ENCODE assay signal across 26 cellular contexts in genomic region chr2:151518802-151519201, GRCh38.
DNase-seq lines count a peak whose midpoint lies in the region; ATAC-seq and TF ChIP-seq lines count a peak whose summit lies in the region.
"Had no signal": no experiment of that assay in that cellular context is flagged by ENCODE, and none has a peak within 500 bp of the region (broad histone marks: within the 10 kb centered on the region; RNA-seq: fewer than 3 reads in every experiment).

No MANE protein-coding gene starts in this region.

- no peak overlapping the region for H3K4me3 Mint-ChIP-seq in MCF 10A (ENCODE audit: unreplicated experiment)
- no peak overlapping the region for H3K4me3 Mint-ChIP-seq in activated CD4-positive, alpha-beta memory T cell treated with anti-CD3 and anti-CD28 coated beads for 36 hours
- no peak overlapping the region for H3K4me3 Mint-ChIP-seq in naive thymus-derived CD8-positive, alpha-beta T cell
- H3K4me3 Mint-ChIP-seq: activated T-cell treated with anti-CD3 and anti-CD28 coated beads, Interleukin-2, amount 50 U/mL, for 24 hours; CD4-positive, alpha-beta memory T cell had no signal

- TF ChIP-seq CTCF in MCF 10A (IDR thresholded peaks at IDR 0.05; ENCODE audit: unreplicated experiment) (no peak), mammary epithelial cell (conservative IDR thresholded peaks at IDR 0.05 in 1 of 2, IDR thresholded peaks at IDR 0.05 in 1 of 2; ENCODE audit: extremely low read depth in 1 of 2, insufficient read depth in 1 of 2, low read depth in 1 of 2, low read length in 2 of 2) (no peak), astrocyte of the spinal cord (IDR thresholded peaks at IDR 0.05; ENCODE audit: low read depth, low read length) (no peak), fibroblast of pulmonary artery (IDR thresholded peaks at IDR 0.05; ENCODE audit: low read length, missing control alignments) (no peak), spleen (IDR thresholded peaks at IDR 0.05 in 8 of 11, conservative IDR thresholded peaks at IDR 0.05 in 3 of 11) (no peak)

- in situ Hi-C loops in mammary epithelial cell (cut with MboI; ENCODE audit: low sequenced_read_pairs in 2 of 2) (no loop called here), astrocyte of the spinal cord (cut with HindIII; ENCODE audit: low sequenced_read_pairs) (no loop called here)

- H3K4me1 Mint-ChIP-seq in MCF 10A (ENCODE audit: insufficient read depth, unreplicated experiment): peaks cover 9% of the 10 kb centered on the region
- H3K4me1 Mint-ChIP-seq in activated CD4-positive, alpha-beta memory T cell treated with anti-CD3 and anti-CD28 coated beads for 36 hours (ENCODE audit: low read depth): no peaks in the 10 kb centered on the region
- peaks cover 0 to 1% (median 0%) of the 10 kb centered on the region in 4 donors for H3K4me1 Mint-ChIP-seq in naive thymus-derived CD8-positive, alpha-beta T cell
- H3K4me1 Mint-ChIP-seq: CD4-positive, alpha-beta memory T cell had no signal

- no peak overlapping the region for H3K9ac ChIP-seq in mammary epithelial cell (ENCODE audit: insufficient read depth, low read length)
- H3K9ac ChIP-seq: KMS-11 had no signal

- no peaks in the 10 kb centered on the region for H3K27me3 ChIP-seq in mammary epithelial cell (ENCODE audit: insufficient read depth, low read length)
- no peaks in the 10 kb centered on the region for H3K27me3 ChIP-seq in spleen (replicated peaks in 1 of 7)
- H3K27me3 ChIP-seq: cardiac muscle cell, dorsolateral prefrontal cortex, sigmoid colon, SJSA1, stomach, transverse colon had no signal

- 79% methylated on average over 3 of the region's 3 CpGs for WGBS in mammary epithelial cell (ENCODE audit: low coverage, missing lambda C conversion rate)
- WGBS in spleen, 5 donors: 89 to 92% (median 91%) methylated on average over 3 of the region's 3 CpGs

- H3K4me1 ChIP-seq in mammary epithelial cell (ENCODE audit: insufficient read depth, low read length) (no peaks in the 10 kb centered on the region), spleen (no peaks in the 10 kb centered on the region)
- H3K4me1 ChIP-seq: sigmoid colon, SJSA1, stomach, transverse colon had no signal

- no peak overlapping the region for H2AFZ ChIP-seq in mammary epithelial cell (ENCODE audit: low read depth, low read length)
- H2AFZ ChIP-seq: PC-9 had no signal

- H3K36me3 Mint-ChIP-seq in MCF 10A (ENCODE audit: insufficient read depth, unreplicated experiment): no peaks in the 10 kb centered on the region
- peaks cover 4% of the 10 kb centered on the region for H3K36me3 Mint-ChIP-seq in activated CD4-positive, alpha-beta memory T cell treated with anti-CD3 and anti-CD28 coated beads for 36 hours
- peaks cover 0 to 13% (median 4%) of the 10 kb centered on the region in 3 donors for H3K36me3 Mint-ChIP-seq in naive thymus-derived CD8-positive, alpha-beta T cell

- dilution Hi-C loops in mammary epithelial cell (cut with HindIII; ENCODE audit: low sequenced_read_pairs): no loop called here

- BruUV-seq in MCF 10A (replicated peaks; lab: Mats Ljungman, UMichigan) (no TSS peak), mammary epithelial cell (replicated peaks; lab: Mats Ljungman, UMichigan) (no TSS peak)

- DNase-seq in MCF 10A (ENCODE audit: unreplicated experiment): peak; percentile 42
- no peak for DNase-seq in mammary epithelial cell
- DNase-seq in astrocyte of the spinal cord (ENCODE audit: low read depth, low spot score): peak; percentile 2
- peak; percentile 12 for DNase-seq in fibroblast of pulmonary artery (ENCODE audit: low read depth)
- no peak for DNase-seq in activated CD4-positive, alpha-beta memory T cell treated with anti-CD3 and anti-CD28 coated beads for 36 hours
- DNase-seq in naive thymus-derived CD8-positive, alpha-beta T cell: no peak
- no peak for DNase-seq in spleen
- DNase-seq: activated CD4-positive, CD25-positive, alpha-beta regulatory T cell treated with anti-CD3 and anti-CD28 coated beads, Interleukin-2, amount 50 U/mL, for 72 hours; activated T-cell treated with anti-CD3 and anti-CD28 coated beads, Interleukin-2, amount 50 U/mL, for 24 hours; CD4-positive, alpha-beta memory T cell; DMS153; dorsolateral prefrontal cortex; MV-4-11; NCI-H1694; NCI-H510A; PC-9; posterior cingulate gyrus; sigmoid colon; stomach; transverse colon had no signal

- ATAC-seq in HG02852 (IDR thresholded peaks at IDR 0.05; ENCODE audit: unreplicated experiment): no peak
- ATAC-seq in naive thymus-derived CD8-positive, alpha-beta T cell: no peak

- H3K36me3 ChIP-seq in mammary epithelial cell (ENCODE audit: insufficient read depth, low read length): no peaks in the 10 kb centered on the region
- H3K36me3 ChIP-seq in spleen: no peaks in the 10 kb centered on the region
- H3K36me3 ChIP-seq: cardiac muscle cell, sigmoid colon, SJSA1, stomach, transverse colon had no signal

- no peak overlapping the region for H3K4me3 ChIP-seq in mammary epithelial cell (replicated peaks in 1 of 3; ENCODE audit: insufficient read depth in 1 of 3, low read depth in 2 of 3, low read length in 3 of 3)
- H3K4me3 ChIP-seq in astrocyte of the spinal cord (ENCODE audit: low read depth, low read length): no peak overlapping the region
- H3K4me3 ChIP-seq in fibroblast of pulmonary artery (replicated peaks; ENCODE audit: low read depth, low read length): no peak overlapping the region
- no peak overlapping the region for H3K4me3 ChIP-seq in spleen
- H3K4me3 ChIP-seq: cardiac muscle cell, dorsolateral prefrontal cortex, lung, PC-9, sigmoid colon, SJSA1, stomach, transverse colon had no signal

- H4K20me1 ChIP-seq in mammary epithelial cell (ENCODE audit: insufficient read depth, low read length): no peaks in the 10 kb centered on the region

- no peak overlapping the region for H3K27ac ChIP-seq in mammary epithelial cell (ENCODE audit: insufficient read depth, low read depth, low read length)
- H3K27ac ChIP-seq in spleen: no peak overlapping the region
- H3K27ac ChIP-seq: 22Rv1, cardiac muscle cell, dorsolateral prefrontal cortex, KMS-11, PC-9, sigmoid colon, SJSA1, stomach, transverse colon had no signal

- no peak overlapping the region for H3K4me2 ChIP-seq in mammary epithelial cell (ENCODE audit: insufficient read depth, low read depth, low read length)
- H3K4me2 ChIP-seq: KMS-11, PC-9 had no signal

- no peaks in the 10 kb centered on the region for H3K79me2 ChIP-seq in mammary epithelial cell (ENCODE audit: insufficient read depth, low read length)

- intact Hi-C loops in MCF 10A (cut with micrococcal nuclease) (no loop called here), mammary epithelial cell (cut with micrococcal nuclease) (no loop called here), spleen (cut with DNase I; ENCODE audit: low total_unique reads) (no loop called here)
- intact Hi-C loops in activated CD4-positive, alpha-beta memory T cell treated with anti-CD3 and anti-CD28 coated beads for 36 hours (cut with micrococcal nuclease): no loop called here

- no peak overlapping the region for H3K27ac Mint-ChIP-seq in MCF 10A (ENCODE audit: low read depth, unreplicated experiment)
- no peak overlapping the region for H3K27ac Mint-ChIP-seq in activated CD4-positive, alpha-beta memory T cell treated with anti-CD3 and anti-CD28 coated beads for 36 hours
- no peak overlapping the region for H3K27ac Mint-ChIP-seq in naive thymus-derived CD8-positive, alpha-beta T cell
- H3K27ac Mint-ChIP-seq: activated T-cell treated with anti-CD3 and anti-CD28 coated beads, Interleukin-2, amount 50 U/mL, for 24 hours; CD4-positive, alpha-beta memory T cell had no signal

- no peaks in the 10 kb centered on the region for H3K27me3 Mint-ChIP-seq in MCF 10A (ENCODE audit: insufficient read depth, unreplicated experiment)
- H3K27me3 Mint-ChIP-seq in activated CD4-positive, alpha-beta memory T cell treated with anti-CD3 and anti-CD28 coated beads for 36 hours: no peaks in the 10 kb centered on the region
- no peaks in the 10 kb centered on the region for H3K27me3 Mint-ChIP-seq in naive thymus-derived CD8-positive, alpha-beta T cell
- H3K27me3 Mint-ChIP-seq: activated T-cell treated with anti-CD3 and anti-CD28 coated beads, Interleukin-2, amount 50 U/mL, for 24 hours; CD4-positive, alpha-beta memory T cell had no signal

- no peak for TF ChIP-seq POLR2A in spleen (IDR thresholded peaks at IDR 0.05)

- H3K9me3 Mint-ChIP-seq in MCF 10A (ENCODE audit: unreplicated experiment): no peaks in the 10 kb centered on the region
- H3K9me3 Mint-ChIP-seq in activated CD4-positive, alpha-beta memory T cell treated with anti-CD3 and anti-CD28 coated beads for 36 hours: no peaks in the 10 kb centered on the region
- no peaks in the 10 kb centered on the region for H3K9me3 Mint-ChIP-seq in naive thymus-derived CD8-positive, alpha-beta T cell
- H3K9me3 Mint-ChIP-seq: activated T-cell treated with anti-CD3 and anti-CD28 coated beads, Interleukin-2, amount 50 U/mL, for 24 hours; CD4-positive, alpha-beta memory T cell had no signal

- CTCF ChIA-PET in MCF 10A (lab: Yijun Ruan, JAX): no interaction called here
- CTCF ChIA-PET in mammary epithelial cell (lab: Charles Lee; ENCODE audit: low non-redundant PET): no interaction called here
- CTCF ChIA-PET in activated CD4-positive, alpha-beta memory T cell treated with anti-CD3 and anti-CD28 coated beads for 36 hours (lab: Charles Lee): no interaction called here

- POLR2A ChIA-PET in MCF 10A (lab: Yijun Ruan, JAX): no interaction called here
- POLR2A ChIA-PET in activated CD4-positive, alpha-beta memory T cell treated with anti-CD3 and anti-CD28 coated beads for 36 hours (lab: Charles Lee): no interaction called here
- POLR2A ChIA-PET in naive thymus-derived CD8-positive, alpha-beta T cell (lab: Charles Lee): no interaction called here

- no peaks in the 10 kb centered on the region for H3K9me3 ChIP-seq in mammary epithelial cell (replicated peaks; ENCODE audit: insufficient read depth, low read length)
- no peaks in the 10 kb centered on the region for H3K9me3 ChIP-seq in spleen
- H3K9me3 ChIP-seq: sigmoid colon, SJSA1, stomach, transverse colon had no signal

Comparison
In these comparisons a context has a peak if more than half of its experiments do, and no peak if none do; other contexts are left out.
1. DNase-seq: peak in MCF 10A (single experiment), astrocyte of the spinal cord (single experiment) and fibroblast of pulmonary artery (single experiment); none in mammary epithelial cell (single experiment), activated CD4-positive, alpha-beta memory T cell treated with anti-CD3 and anti-CD28 coated beads for 36 hours (single experiment), naive thymus-derived CD8-positive, alpha-beta T cell (0 of 10) and spleen (single experiment).